ENCODE assay signal across 17 cellular contexts in genomic region chr11:95556011-95556341, GRCh38.
DNase-seq lines count a peak whose midpoint lies in the region; ATAC-seq and TF ChIP-seq lines count a peak whose summit lies in the region.
"Had no signal": no experiment of that assay in that cellular context is flagged by ENCODE, and none has a peak within 500 bp of the region (broad histone marks: within the 10 kb centered on the region; RNA-seq: fewer than 3 reads in every experiment).

No MANE protein-coding gene starts in this region.

- no peak overlapping the region for H3K9ac ChIP-seq in iPS-20b (ENCODE audit: low read depth, low read length)

- H3K27me3 Mint-ChIP-seq in activated B cell treated with CpG ODN at 0.5 μM for 24 hours = no peaks in the 10 kb centered on the region
- H3K27me3 Mint-ChIP-seq: progenitor cell of endocrine pancreas had no signal

- H3K27ac ChIP-seq in AG04450 (ENCODE audit: low read depth, low read length) (peak overlapping the region; percentile 58), iPS-20b (ENCODE audit: low read length) (no peak overlapping the region)
- H3K27ac ChIP-seq: body of pancreas, gastroesophageal sphincter had no signal

- no peaks in the 10 kb centered on the region for H3K9me3 Mint-ChIP-seq in activated B cell treated with CpG ODN at 0.5 μM for 24 hours

- peak overlapping the region; percentile 17 for H3K4me3 Mint-ChIP-seq in activated B cell treated with CpG ODN at 0.5 μM for 24 hours
- H3K4me3 Mint-ChIP-seq: activated CD8-positive, alpha-beta memory T cell treated with anti-CD3 and anti-CD28 coated beads, Interleukin-2, amount 10 ng/mL, durations not matched to agents 7 days and 5 days had no signal

- no peaks in the 10 kb centered on the region for H3K36me3 ChIP-seq in iPS-20b (ENCODE audit: insufficient read depth, low read depth, low read length)
- H3K36me3 ChIP-seq: gastroesophageal sphincter had no signal

- DNase-seq in AG04450 (ENCODE audit: low read depth, low spot score) = no peak
- DNase-seq in activated B cell treated with CpG ODN at 0.5 μM for 24 hours = no peak
- DNase-seq in NCI-H1694 treated with DMSO at 0.1 percent for 48 hours (lab: John Stamatoyannopoulos, UW) = no peak
- no peak for DNase-seq in dermis blood vessel endothelial cell
- DNase-seq: activated CD8-positive, alpha-beta memory T cell treated with anti-CD3 and anti-CD28 coated beads, Interleukin-2, amount 10 ng/mL, durations not matched to agents 7 days and 5 days; body of pancreas; DMS79; HCEC 1CT; mucosa of descending colon; NCI-H2171; SHP77 had no signal

- TF ChIP-seq CTCF in AG04450 (IDR thresholded peaks at IDR 0.05; ENCODE audit: low read depth, low read length) = no peak
- no peak for TF ChIP-seq CTCF in activated B cell treated with CpG ODN at 0.5 μM for 24 hours (IDR thresholded peaks at IDR 0.05)

- CTCF ChIA-PET in AG04450 (lab: Charles Lee) (interaction anchor here (1.2 to 6.0 kb wide), 2 partner anchors 11 to 150 kb away, joined by 3 to 43 read pairs; no protein-coding TSS in a partner anchor), activated B cell treated with CpG ODN at 0.5 μM for 24 hours (lab: Charles Lee) (interaction anchor here (1.2 kb wide), 1 partner anchor 149 kb away, joined by 4 read pairs; no protein-coding TSS in a partner anchor)

- H3K27me3 ChIP-seq in AG04450 (ENCODE audit: control insufficient read depth, insufficient read depth, low read length) (no peaks in the 10 kb centered on the region), iPS-20b (ENCODE audit: insufficient read depth, low read length) (no peaks in the 10 kb centered on the region)
- H3K27me3 ChIP-seq: body of pancreas, gastroesophageal sphincter had no signal

- H3K4me1 ChIP-seq in iPS-20b (ENCODE audit: insufficient read depth, low read length) = peaks cover 8% of the 10 kb centered on the region; the same call in 1 of the 2 replicates
- H3K4me1 ChIP-seq: body of pancreas had no signal

- ATAC-seq in GM18867 (IDR thresholded peaks at IDR 0.05; ENCODE audit: unreplicated experiment) (peak; percentile 11), activated B cell treated with CpG ODN at 0.5 μM for 24 hours (ENCODE audit: low read depth) (no peak), GM19397 (IDR thresholded peaks at IDR 0.05; ENCODE audit: unreplicated experiment) (no peak), HG03135 (IDR thresholded peaks at IDR 0.05; ENCODE audit: unreplicated experiment) (no peak)
- ATAC-seq: body of pancreas, gastroesophageal sphincter, mucosa of descending colon had no signal

- intact Hi-C loops in activated B cell treated with CpG ODN at 0.5 μM for 24 hours (cut with micrococcal nuclease) = no loop called here

- POLR2A ChIA-PET in AG04450 (lab: Yijun Ruan, JAX) (interaction anchor here (1.4 kb wide), 1 partner anchor 44 kb away, joined by 3 read pairs; no protein-coding TSS in a partner anchor), activated B cell treated with CpG ODN at 0.5 μM for 24 hours (lab: Charles Lee) (interaction anchor here (0.5 to 1.1 kb wide), 3 partner anchors 22 to 390 kb away, joined by 3 to 6 read pairs (median 3); no protein-coding TSS in a partner anchor)

- H3K36me3 Mint-ChIP-seq in activated B cell treated with CpG ODN at 0.5 μM for 24 hours (ENCODE audit: low read depth) = no peaks in the 10 kb centered on the region

- H3K27ac Mint-ChIP-seq in activated B cell treated with CpG ODN at 0.5 μM for 24 hours = peak overlapping the region; percentile 77
- H3K27ac Mint-ChIP-seq: progenitor cell of endocrine pancreas had no signal

- H3K4me1 Mint-ChIP-seq in activated B cell treated with CpG ODN at 0.5 μM for 24 hours = peaks cover 18% of the 10 kb centered on the region

- no peak overlapping the region for H3K4me3 ChIP-seq in AG04450 (ENCODE audit: low read depth, low read length)
- H3K4me3 ChIP-seq in iPS-20b (ENCODE audit: low read length) = peak overlapping the region; percentile 5; the same call in 1 of the 2 replicates
- H3K4me3 ChIP-seq: body of pancreas, gastroesophageal sphincter, mucosa of descending colon had no signal

- H3K9me3 ChIP-seq in AG04450 (ENCODE audit: control insufficient read depth, insufficient read depth, low read length) (no peaks in the 10 kb centered on the region), iPS-20b (ENCODE audit: insufficient read depth, low read depth, low read length) (no peaks in the 10 kb centered on the region)
- H3K9me3 ChIP-seq: body of pancreas, gastroesophageal sphincter, mucosa of descending colon had no signal
